ENCODE assay signal across 14 cellular contexts in genomic region chr1:35594005-35594760, GRCh38. TPM values are rescaled to one million over a fixed set of nuclear protein-coding genes. Genes with fewer than 3 reads are reported as not detected.
"Had no signal": no experiment of that assay in that cellular context is flagged by ENCODE, and none has a peak within 500 bp of the region (broad histone marks: within the 10 kb centered on the region; RNA-seq: fewer than 3 reads in every experiment).

No MANE protein-coding gene starts in this region.

- H3K36me3 ChIP-seq: right lobe of liver had no signal

- H3K4me3 ChIP-seq: left lung, psoas muscle, right lobe of liver had no signal

- H3K4me1 Mint-ChIP-seq: brain had no signal

- H3K9me3 ChIP-seq: left lung, psoas muscle, right lobe of liver had no signal

- DNase-seq: activated CD4-positive, alpha-beta T cell treated with anti-CD3 and anti-CD28 coated beads for 1 hour; activated naive CD4-positive, alpha-beta T cell treated with anti-CD3 and anti-CD28 coated beads for 36 hours; activated T-cell treated with anti-CD3 and anti-CD28 coated beads, Interleukin-2, amount 50 U/mL, for 1 hour; central memory CD4-positive, alpha-beta T cell; erythroblast; foreskin melanocyte; left lung; psoas muscle; right lobe of liver; stimulated activated CD4-positive, alpha-beta T cell treated with anti-CD3 and anti-CD28 coated beads, Interleukin-4, amount 100 ng/mL, for 1 hour; WERI-Rb-1 had no signal

- H3K9me3 Mint-ChIP-seq: activated naive CD4-positive, alpha-beta T cell treated with anti-CD3 and anti-CD28 coated beads for 36 hours; brain; mesothelial cell of epicardium had no signal

- H3K4me1 ChIP-seq: left lung, psoas muscle, right lobe of liver had no signal

- H3K27ac Mint-ChIP-seq: activated naive CD4-positive, alpha-beta T cell treated with anti-CD3 and anti-CD28 coated beads for 36 hours; brain had no signal

- H3K27me3 Mint-ChIP-seq: brain had no signal

- H3K4me3 Mint-ChIP-seq: activated naive CD4-positive, alpha-beta T cell treated with anti-CD3 and anti-CD28 coated beads for 36 hours; brain; mesothelial cell of epicardium had no signal

- H3K27ac ChIP-seq: left lung, psoas muscle, right lobe of liver, WERI-Rb-1 had no signal

- ATAC-seq: psoas muscle had no signal

- H3K27me3 ChIP-seq: left lung, right lobe of liver had no signal

RNA-seq across cellular contexts. Expression of gene TFAP2E, which starts 21.1 kb away (rescaled TPM):
- total RNA-seq: psoas muscle, urinary bladder had no signal
